8 cellular contexts compared by ENCODE assay signal in the genomic region with DNA sequence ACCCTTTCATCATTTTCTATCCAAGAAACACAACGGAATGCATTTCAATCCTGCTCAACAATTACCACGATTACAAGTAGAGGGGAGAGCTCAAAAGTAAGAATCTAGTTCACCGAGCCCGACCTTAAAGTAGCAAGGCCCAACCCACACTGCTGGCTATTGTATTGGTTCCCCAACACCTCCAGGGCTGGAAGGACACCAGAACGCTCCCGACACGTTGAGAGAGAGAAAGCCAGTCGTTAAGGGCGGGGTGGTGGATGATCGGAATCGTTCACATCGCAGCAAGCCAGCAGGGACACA.
DNase-seq lines count a peak whose midpoint lies in the region; ATAC-seq and TF ChIP-seq lines count a peak whose summit lies in the region.

No MANE protein-coding gene starts in this region.

- ATAC-seq in DND-41 (ENCODE audit: insufficient read depth, low read depth) (no peak), GM19452 (IDR thresholded peaks at IDR 0.05; ENCODE audit: unreplicated experiment) (no peak)

- peaks cover 61% of the 10 kb centered on the region for H3K79me2 ChIP-seq in DND-41 (ENCODE audit: insufficient read depth, low read length)
- H3K79me2 ChIP-seq in KMS-11 (ENCODE audit: insufficient read depth, low read depth) = peaks cover 53% of the 10 kb centered on the region

- no peaks in the 10 kb centered on the region for H3K27me3 ChIP-seq in DND-41 (ENCODE audit: insufficient read depth, low read length, poor library complexity)
- no peaks in the 10 kb centered on the region for H3K27me3 ChIP-seq in KMS-11 (ENCODE audit: insufficient read depth, low read depth)

- peaks cover 5% of the 10 kb centered on the region for H3K27me3 Mint-ChIP-seq in nephron progenitor cell (ENCODE audit: low read depth, poor library complexity)

- H3K4me3 ChIP-seq in DND-41 (ENCODE audit: low read depth in 1 of 2, low read length in 2 of 2) (peak overlapping the region; percentile 53 to 78), KMS-11 (IDR thresholded peaks at IDR 0.05; ENCODE audit: insufficient read depth, low read depth, low read length) (peak overlapping the region; percentile 28), coronary artery (peak overlapping the region; percentile 86)

- H3K9me3 ChIP-seq in DND-41 (ENCODE audit: insufficient read depth, low read length, severe bottlenecking) = no peaks in the 10 kb centered on the region

- H3K36me3 Mint-ChIP-seq in nephron progenitor cell (ENCODE audit: low read depth) = peaks cover 38% of the 10 kb centered on the region

- H3K4me2 ChIP-seq in DND-41 (ENCODE audit: insufficient read depth, low read length) (peak overlapping the region; percentile 85), KMS-11 (peak overlapping the region; percentile 85)

- DNase-seq in DND-41 = no peak
- DNase-seq in coronary artery (ENCODE audit: low spot score) = no peak
- DNase-seq in nephron progenitor cell = no peak
- DNase-seq in NOMO-1 (lab: John Stamatoyannopoulos, UW; ENCODE audit: unreplicated experiment in 2 of 2) = no peak
- no peak for DNase-seq in NCI-H446 treated with DMSO at 0.1 percent for 48 hours (lab: John Stamatoyannopoulos, UW)
- DNase-seq in central memory CD4-positive, alpha-beta T cell = no peak

- peak overlapping the region; percentile 89 for H2AFZ ChIP-seq in DND-41 (ENCODE audit: low read depth, low read length)
- H2AFZ ChIP-seq in KMS-11 (ENCODE audit: low read depth) = peak overlapping the region; percentile 68

- peaks cover 19% of the 10 kb centered on the region for H3K36me3 ChIP-seq in DND-41 (ENCODE audit: insufficient read depth, low read length)
- H3K36me3 ChIP-seq in KMS-11 (ENCODE audit: insufficient read depth) = no peaks in the 10 kb centered on the region; the same call in 1 of the 2 replicates

- H3K4me1 ChIP-seq in DND-41 (ENCODE audit: insufficient read depth, low read length) (peaks cover 38% of the 10 kb centered on the region), KMS-11 (ENCODE audit: low read depth, poor library complexity, severe bottlenecking) (peaks cover 23% of the 10 kb centered on the region)

- H3K4me1 Mint-ChIP-seq in nephron progenitor cell = peaks cover 41% of the 10 kb centered on the region

- H4K20me1 ChIP-seq in DND-41 (ENCODE audit: insufficient read depth, low read length) (peaks cover 34% of the 10 kb centered on the region; the same call in 1 of the 2 replicates), KMS-11 (ENCODE audit: insufficient read depth) (no peaks in the 10 kb centered on the region; the same call in 1 of the 2 replicates)

- peak overlapping the region; percentile 95 for H3K9ac ChIP-seq in DND-41 (ENCODE audit: low read depth, low read length)
- H3K9ac ChIP-seq in KMS-11 = peak overlapping the region; percentile 88; the same call in 1 of the 2 replicates

- H3K27ac Mint-ChIP-seq in nephron progenitor cell = peak overlapping the region; percentile 23

- peaks cover 7% of the 10 kb centered on the region for H3K9me3 Mint-ChIP-seq in nephron progenitor cell

- peak overlapping the region; percentile 92 for H3K27ac ChIP-seq in DND-41 (ENCODE audit: low read length)
- H3K27ac ChIP-seq in KMS-11 = peak overlapping the region; percentile 70
- peak overlapping the region; percentile 68 to 86 for H3K27ac ChIP-seq in coronary artery

- no peak for TF ChIP-seq CTCF in DND-41 (IDR thresholded peaks at IDR 0.05; ENCODE audit: borderline replicate concordance, extremely low read depth, low read length, poor library complexity, severe bottlenecking)
- no peak for TF ChIP-seq CTCF in KMS-11 (conservative IDR thresholded peaks at IDR 0.05; ENCODE audit: low read depth, low read length)
- TF ChIP-seq CTCF in coronary artery (IDR thresholded peaks at IDR 0.05) = no peak
- no peak for TF ChIP-seq CTCF in nephron progenitor cell (IDR thresholded peaks at IDR 0.05)

- peak overlapping the region; percentile 89 for H3K4me3 Mint-ChIP-seq in nephron progenitor cell

Comparison
In these comparisons a context has a peak if more than half of its experiments do, and no peak if none do; other contexts are left out.
1. H3K4me3 ChIP-seq: peak in every context shown above with its lines; median percentile 86 in coronary artery; 66 in DND-41; 28 in KMS-11.